Comparison of ENCODE assay signal across 11 cellular contexts in genomic region chr18:23114171-23114881, GRCh38. TPM values are rescaled to one million over a fixed set of nuclear protein-coding genes. Genes with fewer than 3 reads are reported as not detected.
DNase-seq lines count a peak whose midpoint lies in the region; ATAC-seq, FAIRE-seq and TF ChIP-seq lines count a peak whose summit lies in the region.
"Had no signal": no experiment of that assay in that cellular context is flagged by ENCODE, and none has a peak within 500 bp of the region (broad histone marks: within the 10 kb centered on the region; RNA-seq: fewer than 3 reads in every experiment).

No MANE protein-coding gene starts in this region.

- ATAC-seq in esophagus mucosa (no peak), HG02852 (IDR thresholded peaks at IDR 0.05; ENCODE audit: unreplicated experiment) (no peak), HG03108 (IDR thresholded peaks at IDR 0.05; ENCODE audit: unreplicated experiment) (no peak), HG02763 (IDR thresholded peaks at IDR 0.05; ENCODE audit: unreplicated experiment) (no peak)

- no peak overlapping the region for H2AFZ ChIP-seq in astrocyte (ENCODE audit: low read depth, low read length)

- H3K9me3 ChIP-seq in astrocyte (ENCODE audit: insufficient read depth, low read depth, low read length) (no peaks in the 10 kb centered on the region), small intestine (ENCODE audit: control insufficient read depth, low read depth) (no peaks in the 10 kb centered on the region)

- H3K4me3 Mint-ChIP-seq in astrocyte (ENCODE audit: unreplicated experiment), result no peak overlapping the region

- H3K4me1 ChIP-seq in astrocyte (ENCODE audit: insufficient read depth, low read length), result peaks cover 17% of the 10 kb centered on the region
- H3K4me1 ChIP-seq in small intestine (ENCODE audit: control insufficient read depth in 2 of 2, insufficient read depth in 1 of 2, low read depth in 1 of 2, low read length in 1 of 2), result peaks cover 5 to 6% of the 10 kb centered on the region in 2 donors

- no peaks in the 10 kb centered on the region for H3K27me3 ChIP-seq in astrocyte (ENCODE audit: insufficient read depth, low read length)
- no peaks in the 10 kb centered on the region for H3K27me3 ChIP-seq in small intestine (ENCODE audit: control insufficient read depth in 2 of 2, insufficient read depth in 2 of 2, low read length in 2 of 2)

- peak overlapping the region; percentile 21 for H3K27ac Mint-ChIP-seq in astrocyte (ENCODE audit: unreplicated experiment)

- H3K9me3 Mint-ChIP-seq in astrocyte (ENCODE audit: unreplicated experiment), result peaks cover 9% of the 10 kb centered on the region

- WGBS in small intestine, 3 donors, result 9 to 28% (median 26%) methylated on average over 10 of the region's 10 CpGs

- H3K4me3 ChIP-seq in astrocyte (ENCODE audit: insufficient read depth, low read depth, low read length) (no peak overlapping the region), small intestine (ENCODE audit: low read depth in 1 of 2, low read length in 2 of 2) (no peak overlapping the region)

- peaks cover 4% of the 10 kb centered on the region for H3K36me3 Mint-ChIP-seq in astrocyte (ENCODE audit: low read depth, unreplicated experiment)

- no peaks in the 10 kb centered on the region for H4K20me1 ChIP-seq in astrocyte (ENCODE audit: insufficient read depth, low read length)

- H3K36me3 ChIP-seq in astrocyte (ENCODE audit: insufficient read depth, low read length) (no peaks in the 10 kb centered on the region), small intestine (ENCODE audit: control insufficient read depth in 2 of 2, insufficient read depth in 2 of 2, low read length in 2 of 2) (no peaks in the 10 kb centered on the region)

- H3K4me1 Mint-ChIP-seq in astrocyte (ENCODE audit: low read depth, unreplicated experiment), result peaks cover 3% of the 10 kb centered on the region

- DNase-seq in NCI-H1092 (lab: John Stamatoyannopoulos, UW) (peak; percentile 40), astrocyte (ENCODE audit: low read depth) (no peak), left kidney (ENCODE audit: low read depth, low spot score) (peak; percentile 72), small intestine (peak; percentile 66)
- DNase-seq: cerebellar nuclear complex, NCI-H82, T-helper 2 cell had no signal

- peak overlapping the region; percentile 29 for H3K4me2 ChIP-seq in astrocyte (ENCODE audit: low read length)

- peak overlapping the region; percentile 41 for H3K27ac ChIP-seq in astrocyte (ENCODE audit: low read depth, low read length)
- H3K27ac ChIP-seq in small intestine (ENCODE audit: low read depth in 1 of 2, low read length in 1 of 2), result peak overlapping the region; percentile 53 to 61

- H3K9ac ChIP-seq in astrocyte (ENCODE audit: low read length), result no peak overlapping the region

- H3K79me2 ChIP-seq in astrocyte (ENCODE audit: insufficient read depth, low read length), result no peaks in the 10 kb centered on the region

- TF ChIP-seq CTCF in astrocyte (IDR thresholded peaks at IDR 0.05; ENCODE audit: insufficient read depth, low read depth, low read length), result no peak

- FAIRE-seq in astrocyte (lab: Jason Lieb, UNC) (no peak), small intestine (lab: Jason Lieb, UNC) (no peak)

- peaks cover 3% of the 10 kb centered on the region for H3K27me3 Mint-ChIP-seq in astrocyte (ENCODE audit: low read depth, unreplicated experiment)

RNA-seq across cellular contexts. Expression of gene CABLES1, which starts 21.0 kb away (rescaled TPM):
- total RNA-seq in astrocyte, result 12.2 and 14.5 TPM in 2 replicates
- 1 to 10 TPM; 6.9 to 9.1 (median 7.8) TPM for polyA plus RNA-seq in small intestine
- total RNA-seq in esophagus mucosa, result 7.8 TPM
